ENCODE assay signal across 2 cellular contexts in the genomic region with DNA sequence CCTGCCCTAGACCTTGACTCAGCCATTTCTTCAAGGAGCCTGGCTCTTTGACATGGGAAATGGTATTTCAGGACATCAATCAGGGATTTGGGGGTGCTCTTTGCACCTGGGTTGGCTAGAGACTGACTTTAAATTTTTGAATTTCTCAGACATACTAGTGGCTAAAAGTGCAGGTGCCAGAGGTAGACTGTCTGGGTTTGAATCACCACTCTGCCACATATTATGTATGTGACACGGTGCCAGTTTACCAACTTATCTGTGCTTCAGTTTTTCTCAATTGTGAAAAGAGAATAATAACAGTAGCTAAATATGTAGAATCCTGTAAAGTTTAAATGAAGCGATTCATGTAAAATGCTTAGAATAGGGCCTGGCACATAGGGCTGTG.
TF ChIP-seq lines count a peak whose summit lies in the region.

No MANE protein-coding gene starts in this region.

TF ChIP-seq in A549, 52 proteins besides CTCF, POLR2A, EP300 and RAD21 (continued from another document):
- TF ChIP-seq, protein P1, sequence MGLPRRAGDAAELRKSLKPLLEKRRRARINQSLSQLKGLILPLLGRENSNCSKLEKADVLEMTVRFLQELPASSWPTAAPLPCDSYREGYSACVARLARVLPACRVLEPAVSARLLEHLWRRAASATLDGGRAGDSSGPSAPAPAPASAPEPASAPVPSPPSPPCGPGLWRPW (IDR thresholded peaks at IDR 0.05) = no peak

TF ChIP-seq in GM23338, 12 proteins besides CTCF, POLR2A, EP300 and RAD21 (continued from another document):
- TF ChIP-seq, protein P2, sequence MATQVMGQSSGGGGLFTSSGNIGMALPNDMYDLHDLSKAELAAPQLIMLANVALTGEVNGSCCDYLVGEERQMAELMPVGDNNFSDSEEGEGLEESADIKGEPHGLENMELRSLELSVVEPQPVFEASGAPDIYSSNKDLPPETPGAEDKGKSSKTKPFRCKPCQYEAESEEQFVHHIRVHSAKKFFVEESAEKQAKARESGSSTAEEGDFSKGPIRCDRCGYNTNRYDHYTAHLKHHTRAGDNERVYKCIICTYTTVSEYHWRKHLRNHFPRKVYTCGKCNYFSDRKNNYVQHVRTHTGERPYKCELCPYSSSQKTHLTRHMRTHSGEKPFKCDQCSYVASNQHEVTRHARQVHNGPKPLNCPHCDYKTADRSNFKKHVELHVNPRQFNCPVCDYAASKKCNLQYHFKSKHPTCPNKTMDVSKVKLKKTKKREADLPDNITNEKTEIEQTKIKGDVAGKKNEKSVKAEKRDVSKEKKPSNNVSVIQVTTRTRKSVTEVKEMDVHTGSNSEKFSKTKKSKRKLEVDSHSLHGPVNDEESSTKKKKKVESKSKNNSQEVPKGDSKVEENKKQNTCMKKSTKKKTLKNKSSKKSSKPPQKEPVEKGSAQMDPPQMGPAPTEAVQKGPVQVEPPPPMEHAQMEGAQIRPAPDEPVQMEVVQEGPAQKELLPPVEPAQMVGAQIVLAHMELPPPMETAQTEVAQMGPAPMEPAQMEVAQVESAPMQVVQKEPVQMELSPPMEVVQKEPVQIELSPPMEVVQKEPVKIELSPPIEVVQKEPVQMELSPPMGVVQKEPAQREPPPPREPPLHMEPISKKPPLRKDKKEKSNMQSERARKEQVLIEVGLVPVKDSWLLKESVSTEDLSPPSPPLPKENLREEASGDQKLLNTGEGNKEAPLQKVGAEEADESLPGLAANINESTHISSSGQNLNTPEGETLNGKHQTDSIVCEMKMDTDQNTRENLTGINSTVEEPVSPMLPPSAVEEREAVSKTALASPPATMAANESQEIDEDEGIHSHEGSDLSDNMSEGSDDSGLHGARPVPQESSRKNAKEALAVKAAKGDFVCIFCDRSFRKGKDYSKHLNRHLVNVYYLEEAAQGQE (IDR thresholded peaks at IDR 0.05; ENCODE audit: unreplicated experiment) = no peak
- no peak for TF ChIP-seq POLR2AphosphoS5 (IDR thresholded peaks at IDR 0.05; ENCODE audit: low read depth)
- TF ChIP-seq EZH2phosphoT487 (IDR thresholded peaks at IDR 0.05; ENCODE audit: unreplicated experiment) = no peak
- TF ChIP-seq NANOG (IDR thresholded peaks at IDR 0.05; ENCODE audit: borderline replicate concordance) = no peak
- TF ChIP-seq CREB1 (CRISPR knock-in tag; IDR thresholded peaks at IDR 0.05; ENCODE audit: low read depth) = no peak
- TF ChIP-seq ZNF331 (CRISPR knock-in tag; IDR thresholded peaks at IDR 0.05; ENCODE audit: low read depth) = no peak
